In genomic region chr10:36801660-36802059, GRCh38 we compare ENCODE assay signal across 13 cellular contexts.
DNase-seq lines count a peak whose midpoint lies in the region; ATAC-seq and TF ChIP-seq lines count a peak whose summit lies in the region.
"Had no signal": no experiment of that assay in that cellular context is flagged by ENCODE, and none has a peak within 500 bp of the region (broad histone marks: within the 10 kb centered on the region; RNA-seq: fewer than 3 reads in every experiment).

No MANE protein-coding gene starts in this region.

- intact Hi-C loops in left ventricle myocardium superior (cut with micrococcal nuclease) (no loop called here), Right ventricle myocardium superior (cut with DNase I) (no loop called here), upper lobe of right lung (cut with DNase I) (no loop called here)

- H3K9me3 Mint-ChIP-seq in endodermal cell (peaks cover 30% of the 10 kb centered on the region), nephron (peaks cover 3% of the 10 kb centered on the region)
- H3K9me3 Mint-ChIP-seq: GM23338 had no signal

- H3K4me3 Mint-ChIP-seq in endodermal cell: no peak overlapping the region
- H3K4me3 Mint-ChIP-seq in nephron: peak overlapping the region in 2 of 3 experiments; percentile 17 to 71
- H3K4me3 Mint-ChIP-seq: GM23338 had no signal

- peaks cover 30% of the 10 kb centered on the region for H3K9me3 ChIP-seq in endodermal cell (ENCODE audit: control insufficient read depth, low read length)
- H3K9me3 ChIP-seq in upper lobe of right lung: no peaks in the 10 kb centered on the region

- peak; percentile 50 for ATAC-seq in left ventricle myocardium superior
- no peak for ATAC-seq in Right ventricle myocardium superior (ENCODE audit: poor library complexity)
- peak; percentile 45 for ATAC-seq in upper lobe of right lung
- ATAC-seq: GM23338, K562, Panc1 had no signal

- H3K4me1 Mint-ChIP-seq in endodermal cell: no peaks in the 10 kb centered on the region
- H3K4me1 Mint-ChIP-seq in nephron: peaks cover 30% of the 10 kb centered on the region
- H3K4me1 Mint-ChIP-seq: GM23338 had no signal

- TF ChIP-seq CTCF in endodermal cell (conservative IDR thresholded peaks at IDR 0.05) (no peak), nephron (IDR thresholded peaks at IDR 0.05; ENCODE audit: unreplicated experiment in 3 of 3) (no peak), upper lobe of right lung (IDR thresholded peaks at IDR 0.05) (no peak)

- no peaks in the 10 kb centered on the region for H3K36me3 ChIP-seq in endodermal cell (ENCODE audit: control insufficient read depth, insufficient read depth, low read length)
- no peaks in the 10 kb centered on the region for H3K36me3 ChIP-seq in upper lobe of right lung

- H3K36me3 Mint-ChIP-seq in endodermal cell (ENCODE audit: low read depth) (no peaks in the 10 kb centered on the region), nephron (ENCODE audit: low read depth) (no peaks in the 10 kb centered on the region)

- H3K4me1 ChIP-seq in endodermal cell (ENCODE audit: control insufficient read depth, insufficient read depth, low read length) (no peaks in the 10 kb centered on the region), upper lobe of right lung (peaks cover 8% of the 10 kb centered on the region)

- no peak for DNase-seq in left ventricle myocardium superior
- no peak for DNase-seq in Right ventricle myocardium superior
- DNase-seq in endodermal cell: no peak
- no peak for DNase-seq in upper lobe of right lung
- DNase-seq in NCI-H2081 (lab: John Stamatoyannopoulos, UW): no peak
- DNase-seq in SKM-1 treated with dmso at 0.1 percent for 144 hours (lab: John Stamatoyannopoulos, UW; ENCODE audit: unreplicated experiment): no peak
- DNase-seq in ureter (ENCODE audit: low spot score): no peak
- DNase-seq: NCI-H774 had no signal

- H3K27ac ChIP-seq in endodermal cell (ENCODE audit: low read depth, low read length) (peak overlapping the region; percentile 34), upper lobe of right lung (no peak overlapping the region)
- H3K27ac ChIP-seq: HL-60 had no signal

- no peak overlapping the region for H3K4me3 ChIP-seq in endodermal cell (ENCODE audit: low read length)
- no peak overlapping the region for H3K4me3 ChIP-seq in upper lobe of right lung
- H3K4me3 ChIP-seq: GM23338, K562 had no signal

- H3K27me3 Mint-ChIP-seq in endodermal cell (ENCODE audit: insufficient read depth): no peaks in the 10 kb centered on the region
- H3K27me3 Mint-ChIP-seq in nephron (ENCODE audit: low read depth): no peaks in the 10 kb centered on the region

- WGBS in endodermal cell (ENCODE audit: insufficient coverage in 1 of 2, insufficient read length in 1 of 2), 2 experiments: 64 to 70% methylated on average over 3 of the region's 3 CpGs

- no peaks in the 10 kb centered on the region for H3K27me3 ChIP-seq in endodermal cell (ENCODE audit: control insufficient read depth, insufficient read depth, low read length, poor library complexity, severe bottlenecking)
- no peaks in the 10 kb centered on the region for H3K27me3 ChIP-seq in upper lobe of right lung

- H3K27ac Mint-ChIP-seq in endodermal cell (no peak overlapping the region), nephron (peak overlapping the region; percentile 94 to 98 (median 98))
- H3K27ac Mint-ChIP-seq: GM23338 had no signal

- no peak overlapping the region for H3K9ac ChIP-seq in endodermal cell (ENCODE audit: extremely low read depth, low read length, poor library complexity, severe bottlenecking)
